1 cellular context compared by ENCODE assay signal in the genomic region with DNA sequence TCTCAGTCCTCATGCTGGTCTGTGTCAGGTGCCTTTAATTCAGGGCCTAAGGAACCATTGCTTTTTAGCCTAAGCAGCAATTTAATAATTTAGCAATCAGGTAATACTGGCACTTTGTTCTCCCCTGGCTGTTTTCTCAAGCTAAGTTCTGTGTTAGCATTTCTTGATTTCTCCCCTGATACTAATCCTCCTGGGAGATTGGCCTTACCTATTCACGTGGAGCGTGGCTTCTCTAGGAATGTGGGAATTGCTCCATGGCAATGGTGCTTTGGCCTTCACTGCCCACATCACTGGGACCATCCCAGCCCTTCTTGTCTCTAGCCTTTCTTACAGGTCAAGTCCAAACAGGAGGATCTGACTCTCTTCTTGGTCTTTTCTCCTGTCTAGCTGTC.
TF ChIP-seq lines count a peak whose summit lies in the region.

No MANE protein-coding gene starts in this region.

TF ChIP-seq in K562, 482 proteins besides CTCF, POLR2A, EP300 and RAD21:
- TF ChIP-seq IFI16 (CRISPR knock-in tag; IDR thresholded peaks at IDR 0.05) (no peak), MCM2 (IDR thresholded peaks at IDR 0.05; ENCODE audit: low read depth) (no peak), MYNN (IDR thresholded peaks at IDR 0.05) (no peak), MYNN (CRISPR knock-in tag; IDR thresholded peaks at IDR 0.05) (no peak), U2AF1 (optimal IDR thresholded peaks at IDR 0.05; ENCODE audit: low read depth, low read length) (no peak), BDP1 (IDR thresholded peaks at IDR 0.05; ENCODE audit: insufficient read depth, insufficient read length) (no peak), HDAC1 (IDR thresholded peaks at IDR 0.05) (no peak)
TF ChIP-seq in K562: peak in this region for 0.
